In the genomic region with DNA sequence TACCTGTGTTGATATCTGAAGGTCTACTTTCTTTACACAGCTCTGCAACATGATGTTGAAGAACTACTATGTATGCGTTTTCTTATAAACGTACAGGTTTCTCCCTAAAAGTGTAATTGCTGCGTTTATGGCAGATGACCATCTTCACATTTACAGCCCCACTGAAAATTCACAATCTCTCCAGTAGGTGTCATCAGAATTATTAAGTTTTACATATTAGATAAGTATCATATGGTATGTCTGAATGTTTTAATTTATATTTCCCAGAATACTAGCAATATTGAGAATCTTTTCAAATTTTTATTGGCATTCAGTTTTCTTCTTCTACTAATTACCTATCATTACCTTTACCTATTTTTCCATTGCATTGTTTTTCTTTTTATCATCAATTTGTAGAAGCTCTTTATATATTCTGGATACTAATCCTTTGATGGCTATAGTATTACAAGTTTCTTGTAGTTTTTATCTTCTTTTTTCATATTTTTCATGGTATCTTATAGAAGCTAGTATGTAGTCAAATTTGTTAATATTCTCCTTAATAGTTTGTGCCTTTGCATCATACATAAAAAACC, we compare ENCODE assay signal across 10 cellular contexts.
DNase-seq lines count a peak whose midpoint lies in the region; ATAC-seq and TF ChIP-seq lines count a peak whose summit lies in the region.
"Had no signal": no experiment of that assay in that cellular context is flagged by ENCODE, and none has a peak within 500 bp of the region (broad histone marks: within the 10 kb centered on the region; RNA-seq: fewer than 3 reads in every experiment).

No MANE protein-coding gene starts in this region.

- TF ChIP-seq CTCF in Caco-2 (IDR thresholded peaks at IDR 0.05; ENCODE audit: insufficient read depth in 1 of 2, low read depth in 1 of 2, low read length in 1 of 2, severe bottlenecking in 1 of 2, unreplicated experiment in 1 of 2), result peak; percentile 66 to 92
- TF ChIP-seq CTCF in IMR-90 (conservative IDR thresholded peaks at IDR 0.05; ENCODE audit: low read depth, low read length), result peak; percentile 43
- TF ChIP-seq CTCF in right lobe of liver (IDR thresholded peaks at IDR 0.05), result peak; percentile 57 to 72 (median 62)

- H3K36me3 Mint-ChIP-seq in Caco-2 (ENCODE audit: insufficient read depth, unreplicated experiment), result no peaks in the 10 kb centered on the region
- H3K36me3 Mint-ChIP-seq: memory B cell had no signal

- no peak overlapping the region for H3K4ac ChIP-seq in IMR-90 (ENCODE audit: low read depth, low read length)

- peak; percentile 46 for TF ChIP-seq RAD21 in IMR-90 (IDR thresholded peaks at IDR 0.05; ENCODE audit: low read length)

- no peak overlapping the region for H2AK9ac ChIP-seq in IMR-90 (replicated peaks; ENCODE audit: low read depth, low read length, poor library complexity)

- no peak overlapping the region for H3K27ac ChIP-seq in IMR-90 (ENCODE audit: insufficient read depth, low read length)
- no peak overlapping the region for H3K27ac ChIP-seq in right lobe of liver

- H2AFZ ChIP-seq in IMR-90 (replicated peaks; ENCODE audit: low read length, poor library complexity), result no peak overlapping the region

- no peak overlapping the region for H2BK20ac ChIP-seq in IMR-90 (ENCODE audit: low read depth, low read length)

- H3K27me3 Mint-ChIP-seq in Caco-2 (ENCODE audit: insufficient read depth, unreplicated experiment), result peaks cover 13% of the 10 kb centered on the region
- H3K27me3 Mint-ChIP-seq: activated B cell treated with CpG ODN at 0.5 μM for 24 hours, memory B cell had no signal

- H3K36me3 ChIP-seq in Caco-2 (ENCODE audit: control insufficient read depth, insufficient read depth, low read length) (no peaks in the 10 kb centered on the region), IMR-90 (ENCODE audit: control insufficient read depth, insufficient read depth, low read length) (no peaks in the 10 kb centered on the region), adipocyte (ENCODE audit: control insufficient read depth, insufficient read depth, low read length, severe bottlenecking) (no peaks in the 10 kb centered on the region), right lobe of liver (no peaks in the 10 kb centered on the region)

- no peak overlapping the region for H3K9ac ChIP-seq in IMR-90 (ENCODE audit: low read depth, low read length)
- no peak overlapping the region for H3K9ac ChIP-seq in adipocyte (ENCODE audit: low read length)

- in situ Hi-C loops in IMR-90 (cut with MboI; ENCODE audit: low sequenced_read_pairs), result loop anchor here (10.0 kb wide), 1 partner anchor 323 kb away; no protein-coding TSS in a partner anchor

- H3K4me3 Mint-ChIP-seq in Caco-2 (ENCODE audit: unreplicated experiment), result no peak overlapping the region
- H3K4me3 Mint-ChIP-seq: activated B cell treated with CpG ODN at 0.5 μM for 24 hours, memory B cell had no signal

- POLR2A ChIA-PET in Caco-2 (lab: Charles Lee) (no interaction called here), IMR-90 (lab: Charles Lee; ENCODE audit: unreplicated experiment) (no interaction called here)

- dilution Hi-C loops in IMR-90 (cut with HindIII; ENCODE audit: low sequenced_read_pairs, unreplicated experiment), result no loop called here

- H4K20me1 ChIP-seq in IMR-90 (ENCODE audit: insufficient read depth, low read length), result no peaks in the 10 kb centered on the region

- H3K4me2 ChIP-seq in IMR-90 (ENCODE audit: low read depth, low read length), result no peak overlapping the region

- CTCF ChIA-PET in Caco-2 (lab: Charles Lee) (interaction anchor here (0.6 to 1.3 kb wide), 2 partner anchors 184 to 419 kb away, joined by 3 read pairs; no protein-coding TSS in a partner anchor), IMR-90 (lab: Yijun Ruan, JAX) (interaction anchor here (0.8 kb wide), 1 partner anchor 13 kb away, joined by 3 read pairs; no protein-coding TSS in a partner anchor)

- no peak overlapping the region for H4K91ac ChIP-seq in IMR-90 (ENCODE audit: insufficient read depth, low read depth, low read length)

- H3K27me3 ChIP-seq in Caco-2 (replicated peaks; ENCODE audit: control insufficient read depth, insufficient read depth, low read length) (no peaks in the 10 kb centered on the region; the same call in 1 of the 2 replicates), IMR-90 (ENCODE audit: control insufficient read depth, insufficient read depth, low read length) (no peaks in the 10 kb centered on the region), adipocyte (replicated peaks; ENCODE audit: control insufficient read depth, insufficient read depth, low read length) (no peaks in the 10 kb centered on the region), right lobe of liver (no peaks in the 10 kb centered on the region)

- no peak for ATAC-seq in IMR-90 (ENCODE audit: low read depth)
- ATAC-seq in right lobe of liver, result peak; percentile 48 to 65 (median 57)
- ATAC-seq in HG02610 (IDR thresholded peaks at IDR 0.05; ENCODE audit: unreplicated experiment), result no peak
- no peak for ATAC-seq in HG03095 (IDR thresholded peaks at IDR 0.05; ENCODE audit: unreplicated experiment)
- no peak for ATAC-seq in GM21423 (IDR thresholded peaks at IDR 0.05; ENCODE audit: unreplicated experiment)

- no peak overlapping the region for H3K27ac Mint-ChIP-seq in Caco-2 (ENCODE audit: unreplicated experiment)
- H3K27ac Mint-ChIP-seq: activated B cell treated with CpG ODN at 0.5 μM for 24 hours, memory B cell had no signal

- H3K4me3 ChIP-seq in Caco-2 (ENCODE audit: low read depth, low read length) (no peak overlapping the region), IMR-90 (ENCODE audit: insufficient read depth, low read depth, low read length) (no peak overlapping the region), adipocyte (ENCODE audit: low read length) (no peak overlapping the region), right lobe of liver (no peak overlapping the region)

- H3K9me3 ChIP-seq in Caco-2, result no peaks in the 10 kb centered on the region
- no peaks in the 10 kb centered on the region for H3K9me3 ChIP-seq in IMR-90 (ENCODE audit: control insufficient read depth, insufficient read depth, low read length)
- no peaks in the 10 kb centered on the region for H3K9me3 ChIP-seq in adipocyte (ENCODE audit: control insufficient read depth, low read length)
- no peaks in the 10 kb centered on the region for H3K9me3 ChIP-seq in right lobe of liver

- H3K4me1 ChIP-seq in Caco-2 (no peaks in the 10 kb centered on the region), IMR-90 (ENCODE audit: control insufficient read depth, insufficient read depth, low read length) (no peaks in the 10 kb centered on the region), adipocyte (ENCODE audit: control insufficient read depth, insufficient read depth, low read length) (peaks cover 11% of the 10 kb centered on the region), right lobe of liver (no peaks in the 10 kb centered on the region)

- no peak overlapping the region for H2BK5ac ChIP-seq in IMR-90 (ENCODE audit: low read depth, low read length, poor library complexity, severe bottlenecking)

- H3K9me1 ChIP-seq in IMR-90 (ENCODE audit: insufficient read depth, low read length), result 0 out of 2 replicates have a peak, but pooled peaks cover 2% of the 10 kb centered on the region

- H3K56ac ChIP-seq in IMR-90 (ENCODE audit: extremely low read depth, insufficient read depth, low read length), result no peak overlapping the region

- H4K8ac ChIP-seq in IMR-90 (ENCODE audit: low read depth in 2 of 2, low read length in 2 of 2), result no peak overlapping the region

- no peak overlapping the region for H3K18ac ChIP-seq in IMR-90 (ENCODE audit: low read depth, low read length)

- no peak overlapping the region for H2BK120ac ChIP-seq in IMR-90 (ENCODE audit: low read depth, low read length)

- H3K4me1 Mint-ChIP-seq in Caco-2 (ENCODE audit: low read depth, unreplicated experiment), result no peaks in the 10 kb centered on the region
- H3K4me1 Mint-ChIP-seq: activated B cell treated with CpG ODN at 0.5 μM for 24 hours, memory B cell had no signal

- no peak overlapping the region for H2BK15ac ChIP-seq in IMR-90 (ENCODE audit: low read depth, low read length)

- BruUV-seq in Caco-2 (replicated peaks; lab: Mats Ljungman, UMichigan) (no TSS peak), IMR-90 (replicated peaks; lab: Mats Ljungman, UMichigan) (no TSS peak)

- no peaks in the 10 kb centered on the region for H3K9me3 Mint-ChIP-seq in Caco-2 (ENCODE audit: unreplicated experiment)
- H3K9me3 Mint-ChIP-seq: activated B cell treated with CpG ODN at 0.5 μM for 24 hours had no signal

- DNase-seq in Caco-2 (peak in 1 of 2 experiments; percentile 56), IMR-90 (peak; percentile 38), adipocyte (ENCODE audit: low read depth) (peak; percentile 51), right lobe of liver (no peak), dedifferentiated amniotic fluid mesenchymal stem cell (ENCODE audit: extremely low spot score) (no peak)
- DNase-seq: activated B cell treated with CpG ODN at 0.5 μM for 24 hours had no signal

- WGBS in IMR-90 (ENCODE audit: extremely low coverage in 2 of 2, insufficient read length in 1 of 2), 2 experiments, result no CpG with 5 or more reads among the region's 3 CpGs
- 33% methylated on average over 3 of the region's 3 CpGs for WGBS in right lobe of liver (ENCODE audit: insufficient coverage, low coverage, low lambda C conversion rate, missing lambda C conversion rate)

- no peaks in the 10 kb centered on the region for H3K79me1 ChIP-seq in IMR-90 (ENCODE audit: low read depth in 1 of 2, low read length in 2 of 2)

- no peak overlapping the region for H2AK5ac ChIP-seq in IMR-90 (ENCODE audit: low read depth, low read length)

- no peak overlapping the region for H3K23ac ChIP-seq in IMR-90 (ENCODE audit: low read depth, low read length)

- no peak overlapping the region for H3K14ac ChIP-seq in IMR-90 (replicated peaks; ENCODE audit: low read depth, low read length)

- H4K5ac ChIP-seq in IMR-90 (ENCODE audit: low read depth, low read length), result no peak overlapping the region

- no peak for TF ChIP-seq POLR2A in IMR-90 (IDR thresholded peaks at IDR 0.05; ENCODE audit: low read depth, low read length)
- TF ChIP-seq POLR2A in right lobe of liver (IDR thresholded peaks at IDR 0.05), result no peak

- intact Hi-C loops in Caco-2 (cut with micrococcal nuclease; ENCODE audit: unreplicated experiment) (loop anchor here (1.0 to 10.0 kb wide), 6 partner anchors 269 to 783 kb away; no protein-coding TSS in a partner anchor), IMR-90 (cut with micrococcal nuclease) (loop anchor here (2.0 to 10.0 kb wide), 2 partner anchors 273 to 321 kb away; no protein-coding TSS in a partner anchor), right lobe of liver (cut with DNase I) (no loop called here)

TF ChIP-seq in IMR-90, 13 proteins besides CTCF, POLR2A, EP300 and RAD21:
- TF ChIP-seq SMC3 (IDR thresholded peaks at IDR 0.05; ENCODE audit: low read depth, low read length) (peak; percentile 50), NFE2L2 (IDR thresholded peaks at IDR 0.05; ENCODE audit: low read depth, low read length) (no peak)
TF ChIP-seq in IMR-90: peak in this region for 1.

Comparison
In these comparisons a context has a peak if more than half of its experiments do, and no peak if none do; other contexts are left out.
1. DNase-seq: peak in IMR-90 (single experiment) and adipocyte (single experiment); none in right lobe of liver (0 of 3) and dedifferentiated amniotic fluid mesenchymal stem cell (single experiment).
2. ATAC-seq: peak in right lobe of liver (4 of 4); none in IMR-90 (single experiment), HG02610 (single experiment), HG03095 (single experiment) and GM21423 (single experiment).
3. intact Hi-C loops: an anchor here in Caco-2 (1.0 to 10.0 kb wide) and IMR-90 (2.0 to 10.0 kb wide); none called in right lobe of liver.
4. Peak in every context shown above with its lines, with median percentiles within 50 percentile points of each other: CTCF ChIP-seq.